In the genomic region with DNA sequence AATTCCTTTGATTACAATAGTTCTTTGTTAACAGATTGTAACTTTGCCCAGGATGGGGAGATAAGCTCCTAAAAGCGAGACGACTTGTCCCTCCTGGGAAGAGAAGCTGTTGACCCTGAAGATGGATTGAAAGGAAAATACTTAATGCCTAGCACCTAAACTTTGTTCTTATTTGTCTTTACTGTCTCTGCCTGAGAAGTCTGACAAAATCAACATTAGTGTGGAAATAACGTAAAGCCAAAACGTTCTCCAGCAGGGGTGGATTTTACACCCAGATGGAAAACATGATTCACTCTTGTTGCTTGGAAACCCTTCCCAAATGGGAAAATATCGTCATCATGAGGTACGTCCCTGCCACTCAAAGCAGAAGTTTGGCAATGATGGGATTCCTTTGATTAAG, we compare ENCODE assay signal across 12 cellular contexts.
DNase-seq lines count a peak whose midpoint lies in the region; ATAC-seq and TF ChIP-seq lines count a peak whose summit lies in the region.
"Had no signal": no experiment of that assay in that cellular context is flagged by ENCODE, and none has a peak within 500 bp of the region (broad histone marks: within the 10 kb centered on the region; RNA-seq: fewer than 3 reads in every experiment).

No MANE protein-coding gene starts in this region.

- no peaks in the 10 kb centered on the region for H3K4me1 Mint-ChIP-seq in effector memory CD8-positive, alpha-beta T cell (ENCODE audit: low read depth in 2 of 2)
- H3K4me1 Mint-ChIP-seq: activated naive CD4-positive, alpha-beta T cell treated with anti-CD3 and anti-CD28 coated beads, Interleukin-2, amount 50 U/mL, for 24 hours had no signal

- no peaks in the 10 kb centered on the region for H3K36me3 Mint-ChIP-seq in effector memory CD8-positive, alpha-beta T cell (ENCODE audit: insufficient read depth)
- H3K36me3 Mint-ChIP-seq: activated naive CD4-positive, alpha-beta T cell treated with anti-CD3 and anti-CD28 coated beads, Interleukin-2, amount 50 U/mL, for 24 hours had no signal

- H3K4me3 Mint-ChIP-seq in effector memory CD8-positive, alpha-beta T cell, result no peak overlapping the region
- H3K4me3 Mint-ChIP-seq: activated naive CD4-positive, alpha-beta T cell treated with anti-CD3 and anti-CD28 coated beads, Interleukin-2, amount 50 U/mL, for 24 hours had no signal

- intact Hi-C loops in ascending aorta (cut with DNase I), result loop anchor here (2.0 to 5.0 kb wide), 5 partner anchors 199 to 1865 kb away; a partner anchor contains a TSS

- H3K4me3 ChIP-seq in ascending aorta, result peak overlapping the region in 1 of 2 donors; percentile 32
- no peak overlapping the region for H3K4me3 ChIP-seq in retinal pigment epithelial cell (ENCODE audit: low read length)

- TF ChIP-seq CTCF in ascending aorta (IDR thresholded peaks at IDR 0.05), result no peak
- TF ChIP-seq CTCF in foreskin keratinocyte (conservative IDR thresholded peaks at IDR 0.05), result peak; percentile 14
- TF ChIP-seq CTCF in retinal pigment epithelial cell (conservative IDR thresholded peaks at IDR 0.05; ENCODE audit: low read depth, low read length), result no peak

- H3K36me3 ChIP-seq in ascending aorta, result no peaks in the 10 kb centered on the region

- no peaks in the 10 kb centered on the region for H3K27me3 Mint-ChIP-seq in effector memory CD8-positive, alpha-beta T cell

- peak overlapping the region; percentile 80 to 85 for H3K27ac ChIP-seq in ascending aorta
- no peak overlapping the region for H3K27ac ChIP-seq in foreskin keratinocyte
- H3K27ac ChIP-seq: epithelial cell of prostate had no signal

- ATAC-seq in foreskin keratinocyte (peak; percentile 20), GM18861 (IDR thresholded peaks at IDR 0.05; ENCODE audit: unreplicated experiment) (no peak)
- no peak for ATAC-seq in effector memory CD8-positive, alpha-beta T cell (replicated peaks)

- no peak overlapping the region for H3K27ac Mint-ChIP-seq in effector memory CD8-positive, alpha-beta T cell
- H3K27ac Mint-ChIP-seq: activated naive CD4-positive, alpha-beta T cell treated with anti-CD3 and anti-CD28 coated beads, Interleukin-2, amount 50 U/mL, for 24 hours had no signal

- no peaks in the 10 kb centered on the region for H3K27me3 ChIP-seq in ascending aorta
- H3K27me3 ChIP-seq in foreskin keratinocyte, result no peaks in the 10 kb centered on the region

- peak; percentile 42 for DNase-seq in Daoy (ENCODE audit: low read depth)
- peak in 1 of 2 donors; percentile 68 for DNase-seq in ascending aorta (ENCODE audit: low spot score in 2 of 2)
- peak; percentile 11 to 39 for DNase-seq in foreskin keratinocyte
- peak; percentile 55 for DNase-seq in retinal pigment epithelial cell (ENCODE audit: low read depth)
- no peak for DNase-seq in effector memory CD8-positive, alpha-beta T cell
- no peak for DNase-seq in 8988T
- no peak for DNase-seq in stimulated activated CD4-positive, alpha-beta T cell treated with anti-CD3 and anti-CD28 coated beads, Interleukin-2, amount 100 ng/mL, for 24 hours
- DNase-seq: activated CD4-positive, alpha-beta T cell treated with anti-CD3 and anti-CD28 coated beads, Interleukin-2, amount 50 U/mL, for 48 hours; NCI-H1048 had no signal

- H3K9me3 ChIP-seq in ascending aorta, result no peaks in the 10 kb centered on the region

- no peaks in the 10 kb centered on the region for H3K9me3 Mint-ChIP-seq in effector memory CD8-positive, alpha-beta T cell
- H3K9me3 Mint-ChIP-seq: activated naive CD4-positive, alpha-beta T cell treated with anti-CD3 and anti-CD28 coated beads, Interleukin-2, amount 50 U/mL, for 24 hours had no signal

- H3K4me1 ChIP-seq in ascending aorta (peaks cover 0 to 23% of the 10 kb centered on the region in 2 donors), foreskin keratinocyte (no peaks in the 10 kb centered on the region)

Comparison
In these comparisons a context has a peak if more than half of its experiments do, and no peak if none do; other contexts are left out.
1. DNase-seq: peak in Daoy (single experiment), foreskin keratinocyte (2 of 2) and retinal pigment epithelial cell (single experiment); none in effector memory CD8-positive, alpha-beta T cell (0 of 3), 8988T (single experiment) and stimulated activated CD4-positive, alpha-beta T cell treated with anti-CD3 and anti-CD28 coated beads, Interleukin-2, amount 100 ng/mL, for 24 hours (0 of 2).